Comparison of ENCODE assay signal across 1 cellular context in genomic region chr9:96619109-96619435, GRCh38.
TF ChIP-seq lines count a peak whose summit lies in the region.

No MANE protein-coding gene starts in this region.

TF ChIP-seq in WTC11, 78 proteins besides CTCF, POLR2A, EP300 and RAD21 (continued from another document):
- TF ChIP-seq MLX (CRISPR knock-in tag; IDR thresholded peaks at IDR 0.05) (no peak), ATF2 (CRISPR knock-in tag; IDR thresholded peaks at IDR 0.05; ENCODE audit: borderline replicate concordance, low read depth) (no peak), ERG (CRISPR knock-in tag; IDR thresholded peaks at IDR 0.05) (no peak), NR3C1 (CRISPR knock-in tag; conservative IDR thresholded peaks at IDR 0.05; ENCODE audit: low read depth) (no peak), ZNF425 (CRISPR knock-in tag; conservative IDR thresholded peaks at IDR 0.05) (no peak), IRF1 (CRISPR knock-in tag; IDR thresholded peaks at IDR 0.05) (no peak), ATF3 (CRISPR knock-in tag; conservative IDR thresholded peaks at IDR 0.05) (no peak), SMAD4 (CRISPR knock-in tag; IDR thresholded peaks at IDR 0.05) (no peak)
